ENCODE assay signal across 1 cellular context in the genomic region with DNA sequence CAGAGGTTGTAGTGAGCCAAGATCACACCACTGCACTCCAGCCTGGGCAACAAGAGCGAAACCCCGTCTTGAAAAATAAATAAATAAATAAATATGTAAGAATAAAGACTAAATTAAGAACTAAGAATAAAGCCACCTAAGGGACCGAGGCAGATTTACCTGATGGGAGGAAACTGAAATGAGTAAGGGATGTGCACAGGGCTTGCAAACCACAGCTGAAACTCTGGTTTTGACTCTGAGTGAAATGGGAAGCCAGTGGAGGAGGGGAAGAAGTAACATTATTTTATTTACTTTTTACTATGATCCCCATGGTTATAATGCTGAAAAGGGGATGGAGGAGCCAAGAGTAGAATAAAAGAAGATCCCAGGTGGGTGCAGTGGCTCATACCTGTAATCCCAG.
TF ChIP-seq lines count a peak whose summit lies in the region.

No MANE protein-coding gene starts in this region.

TF ChIP-seq in GM12878, 131 proteins besides CTCF, POLR2A, EP300 and RAD21 (continued from another document):
- TF ChIP-seq, protein P1, sequence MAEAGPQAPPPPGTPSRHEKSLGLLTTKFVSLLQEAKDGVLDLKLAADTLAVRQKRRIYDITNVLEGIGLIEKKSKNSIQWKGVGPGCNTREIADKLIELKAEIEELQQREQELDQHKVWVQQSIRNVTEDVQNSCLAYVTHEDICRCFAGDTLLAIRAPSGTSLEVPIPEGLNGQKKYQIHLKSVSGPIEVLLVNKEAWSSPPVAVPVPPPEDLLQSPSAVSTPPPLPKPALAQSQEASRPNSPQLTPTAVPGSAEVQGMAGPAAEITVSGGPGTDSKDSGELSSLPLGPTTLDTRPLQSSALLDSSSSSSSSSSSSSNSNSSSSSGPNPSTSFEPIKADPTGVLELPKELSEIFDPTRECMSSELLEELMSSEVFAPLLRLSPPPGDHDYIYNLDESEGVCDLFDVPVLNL (IDR thresholded peaks at IDR 0.05; ENCODE audit: low read depth, low read length): no peak
- TF ChIP-seq NFIC (IDR thresholded peaks at IDR 0.05; ENCODE audit: low read depth, low read length) (peak; percentile 87), SRF (IDR thresholded peaks at IDR 0.05; ENCODE audit: low read depth in 2 of 2, low read length in 2 of 2) (0 out of 4 replicates have a peak, but pooled peaks of 1 of the 2 experiments have one; percentile 56), TBL1XR1 (IDR thresholded peaks at IDR 0.05; ENCODE audit: low read depth, low read length) (no peak), HDAC6 (IDR thresholded peaks at IDR 0.05; ENCODE audit: unreplicated experiment) (no peak), DPF2 (IDR thresholded peaks at IDR 0.05) (no peak), TARDBP (IDR thresholded peaks at IDR 0.05; ENCODE audit: borderline replicate concordance) (no peak), NR2C1 (IDR thresholded peaks at IDR 0.05) (no peak), SUPT20H (IDR thresholded peaks at IDR 0.05; ENCODE audit: borderline replicate concordance, control insufficient read depth, low read depth, low read length) (no peak), ATF7 (IDR thresholded peaks at IDR 0.05; ENCODE audit: low read depth) (no peak), MYC (IDR thresholded peaks at IDR 0.05; ENCODE audit: insufficient read depth, insufficient read length, insufficient replicate concordance, low read length, severe bottlenecking) (no peak), KLF5 (IDR thresholded peaks at IDR 0.05; ENCODE audit: partially characterized antibody) (no peak), MEF2B (IDR thresholded peaks at IDR 0.05; ENCODE audit: partially characterized antibody, poor library complexity, severe bottlenecking) (no peak), MXI1 (IDR thresholded peaks at IDR 0.05; ENCODE audit: low read depth, low read length) (no peak), CHD2 (IDR thresholded peaks at IDR 0.05; ENCODE audit: borderline replicate concordance, low read depth, low read length) (no peak), CBFB (IDR thresholded peaks at IDR 0.05; ENCODE audit: low read depth) (peak; percentile 72), SMAD1 (IDR thresholded peaks at IDR 0.05; ENCODE audit: low read depth, partially characterized antibody) (no peak), POLR2AphosphoS2 (IDR thresholded peaks at IDR 0.05; ENCODE audit: low read depth, low read length) (no peak), NFYA (IDR thresholded peaks at IDR 0.05; ENCODE audit: borderline replicate concordance, low read depth, low read length) (no peak), MYB (IDR thresholded peaks at IDR 0.05; ENCODE audit: borderline replicate concordance, low read depth, low read length) (no peak), HDGF (IDR thresholded peaks at IDR 0.05) (no peak), TCF7 (IDR thresholded peaks at IDR 0.05; ENCODE audit: borderline replicate concordance) (no peak)
- TF ChIP-seq, protein P2, sequence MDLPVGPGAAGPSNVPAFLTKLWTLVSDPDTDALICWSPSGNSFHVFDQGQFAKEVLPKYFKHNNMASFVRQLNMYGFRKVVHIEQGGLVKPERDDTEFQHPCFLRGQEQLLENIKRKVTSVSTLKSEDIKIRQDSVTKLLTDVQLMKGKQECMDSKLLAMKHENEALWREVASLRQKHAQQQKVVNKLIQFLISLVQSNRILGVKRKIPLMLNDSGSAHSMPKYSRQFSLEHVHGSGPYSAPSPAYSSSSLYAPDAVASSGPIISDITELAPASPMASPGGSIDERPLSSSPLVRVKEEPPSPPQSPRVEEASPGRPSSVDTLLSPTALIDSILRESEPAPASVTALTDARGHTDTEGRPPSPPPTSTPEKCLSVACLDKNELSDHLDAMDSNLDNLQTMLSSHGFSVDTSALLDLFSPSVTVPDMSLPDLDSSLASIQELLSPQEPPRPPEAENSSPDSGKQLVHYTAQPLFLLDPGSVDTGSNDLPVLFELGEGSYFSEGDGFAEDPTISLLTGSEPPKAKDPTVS (IDR thresholded peaks at IDR 0.05; ENCODE audit: low read depth, low read length): no peak
- TF ChIP-seq, protein P3, sequence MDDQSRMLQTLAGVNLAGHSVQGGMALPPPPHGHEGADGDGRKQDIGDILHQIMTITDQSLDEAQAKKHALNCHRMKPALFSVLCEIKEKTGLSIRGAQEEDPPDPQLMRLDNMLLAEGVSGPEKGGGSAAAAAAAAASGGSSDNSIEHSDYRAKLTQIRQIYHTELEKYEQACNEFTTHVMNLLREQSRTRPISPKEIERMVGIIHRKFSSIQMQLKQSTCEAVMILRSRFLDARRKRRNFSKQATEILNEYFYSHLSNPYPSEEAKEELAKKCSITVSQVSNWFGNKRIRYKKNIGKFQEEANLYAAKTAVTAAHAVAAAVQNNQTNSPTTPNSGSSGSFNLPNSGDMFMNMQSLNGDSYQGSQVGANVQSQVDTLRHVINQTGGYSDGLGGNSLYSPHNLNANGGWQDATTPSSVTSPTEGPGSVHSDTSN (IDR thresholded peaks at IDR 0.05; ENCODE audit: insufficient replicate concordance, low read depth, low read length): no peak
